ENCODE assay signal across 1 cellular context in the genomic region with DNA sequence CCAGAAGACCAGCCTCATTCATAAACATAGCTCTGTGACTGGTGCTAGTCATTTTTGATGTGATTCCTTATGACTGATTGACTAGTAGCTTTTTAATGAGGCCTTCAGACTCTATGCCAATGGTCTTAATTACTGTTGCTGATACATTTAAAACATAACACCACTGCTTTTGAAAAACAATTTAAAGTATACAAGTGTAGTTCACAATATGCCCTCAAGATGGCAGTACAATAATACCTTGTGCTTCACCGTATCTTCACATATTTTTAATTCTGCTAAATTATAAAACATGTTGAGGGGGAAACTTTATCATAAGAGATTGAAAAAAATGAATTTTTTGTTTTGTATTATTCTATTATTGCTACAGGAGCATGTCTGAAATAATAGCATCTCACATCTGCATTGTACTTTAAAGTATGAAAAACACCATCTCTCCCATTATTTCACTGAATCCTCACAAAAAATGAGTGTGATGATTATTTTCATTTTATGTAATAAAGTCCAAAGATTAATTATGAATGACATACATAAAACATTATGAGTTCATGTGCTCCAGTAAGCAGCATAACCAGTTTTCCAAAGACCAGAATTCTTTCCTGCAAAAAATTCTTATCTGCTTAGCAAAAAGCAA.
TF ChIP-seq lines count a peak whose summit lies in the region.

No MANE protein-coding gene starts in this region.

TF ChIP-seq in HepG2, 621 proteins besides CTCF, POLR2A, EP300 and RAD21 (continued from another document):
- TF ChIP-seq, protein P1, sequence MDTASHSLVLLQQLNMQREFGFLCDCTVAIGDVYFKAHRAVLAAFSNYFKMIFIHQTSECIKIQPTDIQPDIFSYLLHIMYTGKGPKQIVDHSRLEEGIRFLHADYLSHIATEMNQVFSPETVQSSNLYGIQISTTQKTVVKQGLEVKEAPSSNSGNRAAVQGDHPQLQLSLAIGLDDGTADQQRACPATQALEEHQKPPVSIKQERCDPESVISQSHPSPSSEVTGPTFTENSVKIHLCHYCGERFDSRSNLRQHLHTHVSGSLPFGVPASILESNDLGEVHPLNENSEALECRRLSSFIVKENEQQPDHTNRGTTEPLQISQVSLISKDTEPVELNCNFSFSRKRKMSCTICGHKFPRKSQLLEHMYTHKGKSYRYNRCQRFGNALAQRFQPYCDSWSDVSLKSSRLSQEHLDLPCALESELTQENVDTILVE (CRISPR knock-in tag; IDR thresholded peaks at IDR 0.05): no peak
- no peak for TF ChIP-seq ZNF224 (CRISPR knock-in tag; IDR thresholded peaks at IDR 0.05)
- TF ChIP-seq, protein P2, sequence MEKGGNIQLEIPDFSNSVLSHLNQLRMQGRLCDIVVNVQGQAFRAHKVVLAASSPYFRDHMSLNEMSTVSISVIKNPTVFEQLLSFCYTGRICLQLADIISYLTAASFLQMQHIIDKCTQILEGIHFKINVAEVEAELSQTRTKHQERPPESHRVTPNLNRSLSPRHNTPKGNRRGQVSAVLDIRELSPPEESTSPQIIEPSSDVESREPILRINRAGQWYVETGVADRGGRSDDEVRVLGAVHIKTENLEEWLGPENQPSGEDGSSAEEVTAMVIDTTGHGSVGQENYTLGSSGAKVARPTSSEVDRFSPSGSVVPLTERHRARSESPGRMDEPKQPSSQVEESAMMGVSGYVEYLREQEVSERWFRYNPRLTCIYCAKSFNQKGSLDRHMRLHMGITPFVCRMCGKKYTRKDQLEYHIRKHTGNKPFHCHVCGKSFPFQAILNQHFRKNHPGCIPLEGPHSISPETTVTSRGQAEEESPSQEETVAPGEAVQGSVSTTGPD (CRISPR knock-in tag; IDR thresholded peaks at IDR 0.05): no peak
TF ChIP-seq in HepG2: peak in this region for 2.
